Comparison of ENCODE assay signal across 8 cellular contexts in genomic region chr2:149561309-149561926, GRCh38. TPM values are rescaled to one million over a fixed set of nuclear protein-coding genes. Genes with fewer than 3 reads are reported as not detected.
DNase-seq lines count a peak whose midpoint lies in the region; ATAC-seq, FAIRE-seq and TF ChIP-seq lines count a peak whose summit lies in the region.

No MANE protein-coding gene starts in this region.

- H3K9me3 ChIP-seq in esophagus squamous epithelium (no peaks in the 10 kb centered on the region), pancreas (no peaks in the 10 kb centered on the region)

- H3K36me3 ChIP-seq in esophagus squamous epithelium (peaks cover 0 to 13% (median 0%) of the 10 kb centered on the region in 3 donors), pancreas (no peaks in the 10 kb centered on the region)

- H3K4me1 ChIP-seq in esophagus squamous epithelium = peaks cover 0 to 3% (median 0%) of the 10 kb centered on the region in 3 donors
- H3K4me1 ChIP-seq in pancreas = peaks cover 0 to 11% (median 9%) of the 10 kb centered on the region in 3 donors

- TF ChIP-seq POLR2A in esophagus squamous epithelium (IDR thresholded peaks at IDR 0.05) = no peak

- H3K27ac ChIP-seq in esophagus squamous epithelium = no peak overlapping the region
- peak overlapping the region in 1 of 4 donors; percentile 25 for H3K27ac ChIP-seq in pancreas

- peak; percentile 95 for FAIRE-seq in pancreas (lab: Jason Lieb, UNC)

- H3K27me3 ChIP-seq in esophagus squamous epithelium (no peaks in the 10 kb centered on the region), pancreas (no peaks in the 10 kb centered on the region)

- intact Hi-C loops in esophagus squamous epithelium (cut with DNase I) = no loop called here
- intact Hi-C loops in pancreas (cut with DNase I) = loop anchor here in 1 of 3 donors (5.0 kb wide), 1 partner anchor 544 kb away; no protein-coding TSS in a partner anchor

- no peak overlapping the region for H3K4me3 ChIP-seq in esophagus squamous epithelium
- no peak overlapping the region for H3K4me3 ChIP-seq in pancreas

- TF ChIP-seq CTCF in esophagus squamous epithelium (IDR thresholded peaks at IDR 0.05) (peak; percentile 75 to 93 (median 90)), pancreas (IDR thresholded peaks at IDR 0.05) (peak; percentile 44 to 90 (median 88))

- ATAC-seq in HG03354 (IDR thresholded peaks at IDR 0.05; ENCODE audit: poor library complexity, severe bottlenecking, unreplicated experiment) (peak; percentile 38), pancreas (peak; percentile 49 to 80 (median 72)), HG02623 (IDR thresholded peaks at IDR 0.05; ENCODE audit: unreplicated experiment) (no peak)

- DNase-seq in NOMO-1 (lab: John Stamatoyannopoulos, UW; ENCODE audit: unreplicated experiment in 2 of 2) (peak; percentile 48 to 51), NOMO-1 treated with dmso at 0.1 percent for 144 hours (lab: John Stamatoyannopoulos, UW; ENCODE audit: unreplicated experiment) (no peak), RPMI8226 (peak; percentile 38), esophagus squamous epithelium (lab: John Stamatoyannopoulos, UW) (no peak), pancreas (no peak)
- DNase-seq in activated CD8-positive, alpha-beta memory T cell treated with anti-CD3 and anti-CD28 coated beads, Interleukin-2, amount 50 U/mL, for 4 hours = no peak

RNA-seq across cellular contexts. Expression of gene MMADHC, which starts 26.2 kb away (rescaled TPM):
- total RNA-seq in esophagus squamous epithelium (100 to 1,000 TPM in 3 of 4 donors, 10 to 100 TPM in 1; 71.9 to 134 (median 110) TPM), pancreas (10 to 100 TPM; 44.5 to 68.0 (median 57.6) TPM)
- polyA plus RNA-seq in pancreas = 10 to 100 TPM; 20.1 to 49.1 TPM

Comparison
In these comparisons a context has a peak if more than half of its experiments do, and no peak if none do; other contexts are left out.
1. DNase-seq: peak in NOMO-1 (2 of 2) and RPMI8226 (single experiment); none in NOMO-1 treated with dmso at 0.1 percent for 144 hours (single experiment), esophagus squamous epithelium (single experiment), pancreas (0 of 6) and activated CD8-positive, alpha-beta memory T cell treated with anti-CD3 and anti-CD28 coated beads, Interleukin-2, amount 50 U/mL, for 4 hours (single experiment).